In genomic region chr10:44954962-44955361, GRCh38 we compare ENCODE assay signal across 24 cellular contexts. TPM values are rescaled to one million over a fixed set of nuclear protein-coding genes. Genes with fewer than 3 reads are reported as not detected.
"Had no signal": no experiment of that assay in that cellular context is flagged by ENCODE, and none has a peak within 500 bp of the region (broad histone marks: within the 10 kb centered on the region; RNA-seq: fewer than 3 reads in every experiment).

No MANE protein-coding gene starts in this region.

- H3K27ac ChIP-seq: prostate gland, right lobe of liver, thyroid gland, VCaP had no signal

- H3K27me3 ChIP-seq: esophagus squamous epithelium, right lobe of liver, thyroid gland had no signal

- H3K27me3 Mint-ChIP-seq: naive thymus-derived CD4-positive, alpha-beta T cell had no signal

- H3K36me3 ChIP-seq: prostate gland, thyroid gland had no signal

- DNase-seq: activated CD4-positive, alpha-beta T cell treated with anti-CD3 and anti-CD28 coated beads, Interleukin-2, amount 50 U/mL, for 1 hour; activated CD8-positive, alpha-beta memory T cell treated with anti-CD3 and anti-CD28 coated beads, Interleukin-2, amount 50 U/mL, for 4 hours; activated effector memory CD4-positive, alpha-beta T cell treated with anti-CD3 and anti-CD28 coated beads, Interleukin-2, amount 50 U/mL, for 16 hours; activated T-cell treated with anti-CD3 and anti-CD28 coated beads, Interleukin-2, amount 50 U/mL, for 4 hours; dermis blood vessel endothelial cell; effector memory CD4-positive, alpha-beta T cell; esophagus squamous epithelium; hypothalamus; mesenchymal stem cell; naive thymus-derived CD4-positive, alpha-beta T cell; small intestine; stimulated activated CD4-positive, alpha-beta T cell treated with anti-CD3 and anti-CD28 coated beads, Interleukin-15, amount 100 ng/mL, for 24 hours; stimulated activated CD4-positive, alpha-beta T cell treated with anti-CD3 and anti-CD28 coated beads, Interleukin-2, amount 100 ng/mL, for 48 hours; thyroid gland had no signal

- H3K9me3 Mint-ChIP-seq: activated naive CD4-positive, alpha-beta T cell treated with anti-CD3 and anti-CD28 coated beads, Interleukin-2, amount 50 U/mL, for 72 hours had no signal

- H3K4me3 ChIP-seq: esophagus squamous epithelium, prostate gland, right lobe of liver, thyroid gland had no signal

- H3K4me3 Mint-ChIP-seq: activated T-cell treated with anti-CD3 and anti-CD28 coated beads, Interleukin-2, amount 50 U/mL, for 4 hours had no signal

- ATAC-seq: activated naive CD4-positive, alpha-beta T cell treated with anti-CD3 and anti-CD28 coated beads, Interleukin-2, amount 50 U/mL, for 72 hours; activated T-cell treated with anti-CD3 and anti-CD28 coated beads, Interleukin-2, amount 50 U/mL, for 4 hours; naive thymus-derived CD4-positive, alpha-beta T cell; right lobe of liver; SK-N-SH treated with all-trans-retinoic acid at 6 μM for 48 hours had no signal

- H3K9me3 ChIP-seq: esophagus squamous epithelium, prostate gland, right lobe of liver, thyroid gland had no signal

RNA-seq across cellular contexts. Expression of gene TMEM72, which starts 43.8 kb away (rescaled TPM):
- total RNA-seq: activated naive CD4-positive, alpha-beta T cell treated with anti-CD3 and anti-CD28 coated beads, Interleukin-2, amount 50 U/mL, for 72 hours; activated T-cell treated with anti-CD3 and anti-CD28 coated beads, Interleukin-2, amount 50 U/mL, for 4 hours; chondrocyte; dermis blood vessel endothelial cell; esophagus squamous epithelium; glomerular endothelial cell; mucosa of gallbladder; naive thymus-derived CD4-positive, alpha-beta T cell; osteocyte; right lobe of liver; thyroid gland; urinary bladder had no signal
